In genomic region chrX:115522955-115523354, GRCh38 we compare ENCODE assay signal across 20 cellular contexts. TPM values are rescaled to one million over a fixed set of nuclear protein-coding genes. Genes with fewer than 3 reads are reported as not detected.
DNase-seq lines count a peak whose midpoint lies in the region; ATAC-seq, FAIRE-seq and TF ChIP-seq lines count a peak whose summit lies in the region.
"Had no signal": no experiment of that assay in that cellular context is flagged by ENCODE, and none has a peak within 500 bp of the region (broad histone marks: within the 10 kb centered on the region; RNA-seq: fewer than 3 reads in every experiment).

No MANE protein-coding gene starts in this region.

- POLR2A ChIA-PET in SK-N-SH (lab: Yijun Ruan, JAX) (no interaction called here), HEK293 (lab: Yijun Ruan, JAX) (interaction anchor here (0.7 kb wide), 1 partner anchor 38 kb away, joined by 3 read pairs; the partner anchor contains the start of gene PLS3)

- no peaks in the 10 kb centered on the region for H3K9me3 ChIP-seq in SK-N-SH
- no peaks in the 10 kb centered on the region for H3K9me3 ChIP-seq in HEK293 (ENCODE audit: control insufficient read depth, insufficient read depth, low read depth, low read length)
- H3K9me3 ChIP-seq in pancreas, result no peaks in the 10 kb centered on the region
- H3K9me3 ChIP-seq: BE2C, Caco-2, HAP-1 had no signal

- H3K27me3 ChIP-seq in SK-N-SH (ENCODE audit: insufficient read depth) (no peaks in the 10 kb centered on the region; the same call in 1 of the 2 replicates), pancreas (peaks cover 0 to 10% (median 1%) of the 10 kb centered on the region in 4 donors)
- H3K27me3 ChIP-seq: BE2C had no signal

- H3K9ac ChIP-seq in SK-N-SH, result no peak overlapping the region

- no peak for TF ChIP-seq EP300 in SK-N-SH (IDR thresholded peaks at IDR 0.05; ENCODE audit: borderline replicate concordance in 1 of 2, low read depth in 1 of 2, low read length in 1 of 2)

- ATAC-seq in SK-N-SH treated with all-trans-retinoic acid at 6 μM for 48 hours (no peak), pancreas (no peak)
- ATAC-seq: GM12878 had no signal

- TF ChIP-seq CTCF in SK-N-SH (IDR thresholded peaks at IDR 0.05) (no peak), HEK293 (tag by site-specific recombination; IDR thresholded peaks at IDR 0.05) (no peak), pancreas (IDR thresholded peaks at IDR 0.05) (no peak)

- no peak for DNase-seq in SK-N-SH
- no peak for DNase-seq in pancreas
- DNase-seq in NOMO-1 treated with DMSO at 0.1 percent for 48 hours (lab: John Stamatoyannopoulos, UW; ENCODE audit: unreplicated experiment), result no peak
- DNase-seq in NCI-H1092 (lab: John Stamatoyannopoulos, UW), result no peak
- DNase-seq: ACHN; AML-193; BE2C; C1 segment of cervical spinal cord; Caco-2; CD4-positive, alpha-beta memory T cell; DMS153; EL; GDM1; GOT3 had no signal

- H3K36me3 ChIP-seq in SK-N-SH (replicated peaks in 1 of 2; ENCODE audit: control insufficient read depth in 1 of 2, insufficient read depth in 2 of 2, low read length in 1 of 2) (no peaks in the 10 kb centered on the region), HEK293 (ENCODE audit: control insufficient read depth in 2 of 2, insufficient read depth in 1 of 2, low read length in 2 of 2) (no peaks in the 10 kb centered on the region), pancreas (no peaks in the 10 kb centered on the region)
- H3K36me3 ChIP-seq: BE2C, HAP-1 had no signal

- H3K27ac ChIP-seq in SK-N-SH (ENCODE audit: low read depth in 2 of 2, low read length in 1 of 2), result no peak overlapping the region
- H3K27ac ChIP-seq in HEK293 (ENCODE audit: extremely low read depth, low read depth, low read length), result no peak overlapping the region
- no peak overlapping the region for H3K27ac ChIP-seq in pancreas
- H3K27ac ChIP-seq: 22Rv1 had no signal

- no peaks in the 10 kb centered on the region for H3K9me2 ChIP-seq in SK-N-SH

- peak; percentile 87 for FAIRE-seq in pancreas (lab: Jason Lieb, UNC)
- FAIRE-seq: H54 had no signal

- no peak overlapping the region for H2AFZ ChIP-seq in SK-N-SH (ENCODE audit: low read depth)

- no peaks in the 10 kb centered on the region for H3K79me2 ChIP-seq in SK-N-SH (ENCODE audit: insufficient read depth)

- H3K4me1 ChIP-seq in SK-N-SH (ENCODE audit: control insufficient read depth in 1 of 2, insufficient read depth in 2 of 2, low read depth in 1 of 2, low read length in 1 of 2) (no peaks in the 10 kb centered on the region), HEK293 (ENCODE audit: control insufficient read depth, insufficient read depth, low read length) (no peaks in the 10 kb centered on the region), pancreas (no peaks in the 10 kb centered on the region)
- H3K4me1 ChIP-seq: BE2C, Caco-2 had no signal

- no peak for TF ChIP-seq RAD21 in SK-N-SH (IDR thresholded peaks at IDR 0.05; ENCODE audit: low read length)

- no peak overlapping the region for H3K4me3 ChIP-seq in SK-N-SH (ENCODE audit: low read depth in 2 of 2, low read length in 1 of 2)
- H3K4me3 ChIP-seq in HEK293 (ENCODE audit: low read depth, low read length), result no peak overlapping the region
- no peak overlapping the region for H3K4me3 ChIP-seq in pancreas
- H3K4me3 ChIP-seq: GM12878, HAP-1 had no signal

- H3F3A ChIP-seq in SK-N-SH (replicated peaks; ENCODE audit: insufficient read depth), result no peaks in the 10 kb centered on the region

- no peak overlapping the region for H3K4me2 ChIP-seq in SK-N-SH

- CTCF ChIA-PET in SK-N-SH (lab: Yijun Ruan, JAX), result no interaction called here
- CTCF ChIA-PET in HEK293 (lab: Yijun Ruan, JAX), result no interaction called here

- H4K20me1 ChIP-seq in SK-N-SH (ENCODE audit: insufficient read depth), result no peaks in the 10 kb centered on the region

- intact Hi-C loops in pancreas (cut with DNase I), result no loop called here

TF ChIP-seq in SK-N-SH treated with all-trans-retinoic acid at 6 μM for 48 hours, 23 proteins besides CTCF, POLR2A, EP300 and RAD21:
- TF ChIP-seq PPARA (CRISPR knock-in tag; IDR thresholded peaks at IDR 0.05; ENCODE audit: borderline replicate concordance) (no peak), ISL1 (CRISPR knock-in tag; IDR thresholded peaks at IDR 0.05) (peak; percentile 19; the same call in 1 of the 2 replicates), ZNF565 (CRISPR knock-in tag; conservative IDR thresholded peaks at IDR 0.05; ENCODE audit: low read depth) (no peak), OSR1 (CRISPR knock-in tag; IDR thresholded peaks at IDR 0.05) (no peak), ZFP3 (CRISPR knock-in tag; IDR thresholded peaks at IDR 0.05) (no peak), POU6F1 (CRISPR knock-in tag; IDR thresholded peaks at IDR 0.05; ENCODE audit: borderline replicate concordance, low read depth) (no peak)

TF ChIP-seq in SK-N-SH, 30 proteins besides CTCF, POLR2A, EP300 and RAD21:
- TF ChIP-seq, protein P1, sequence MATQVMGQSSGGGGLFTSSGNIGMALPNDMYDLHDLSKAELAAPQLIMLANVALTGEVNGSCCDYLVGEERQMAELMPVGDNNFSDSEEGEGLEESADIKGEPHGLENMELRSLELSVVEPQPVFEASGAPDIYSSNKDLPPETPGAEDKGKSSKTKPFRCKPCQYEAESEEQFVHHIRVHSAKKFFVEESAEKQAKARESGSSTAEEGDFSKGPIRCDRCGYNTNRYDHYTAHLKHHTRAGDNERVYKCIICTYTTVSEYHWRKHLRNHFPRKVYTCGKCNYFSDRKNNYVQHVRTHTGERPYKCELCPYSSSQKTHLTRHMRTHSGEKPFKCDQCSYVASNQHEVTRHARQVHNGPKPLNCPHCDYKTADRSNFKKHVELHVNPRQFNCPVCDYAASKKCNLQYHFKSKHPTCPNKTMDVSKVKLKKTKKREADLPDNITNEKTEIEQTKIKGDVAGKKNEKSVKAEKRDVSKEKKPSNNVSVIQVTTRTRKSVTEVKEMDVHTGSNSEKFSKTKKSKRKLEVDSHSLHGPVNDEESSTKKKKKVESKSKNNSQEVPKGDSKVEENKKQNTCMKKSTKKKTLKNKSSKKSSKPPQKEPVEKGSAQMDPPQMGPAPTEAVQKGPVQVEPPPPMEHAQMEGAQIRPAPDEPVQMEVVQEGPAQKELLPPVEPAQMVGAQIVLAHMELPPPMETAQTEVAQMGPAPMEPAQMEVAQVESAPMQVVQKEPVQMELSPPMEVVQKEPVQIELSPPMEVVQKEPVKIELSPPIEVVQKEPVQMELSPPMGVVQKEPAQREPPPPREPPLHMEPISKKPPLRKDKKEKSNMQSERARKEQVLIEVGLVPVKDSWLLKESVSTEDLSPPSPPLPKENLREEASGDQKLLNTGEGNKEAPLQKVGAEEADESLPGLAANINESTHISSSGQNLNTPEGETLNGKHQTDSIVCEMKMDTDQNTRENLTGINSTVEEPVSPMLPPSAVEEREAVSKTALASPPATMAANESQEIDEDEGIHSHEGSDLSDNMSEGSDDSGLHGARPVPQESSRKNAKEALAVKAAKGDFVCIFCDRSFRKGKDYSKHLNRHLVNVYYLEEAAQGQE (IDR thresholded peaks at IDR 0.05; ENCODE audit: low read depth, low read length), result no peak
- no peak for TF ChIP-seq TCF12 (IDR thresholded peaks at IDR 0.05)
- no peak for TF ChIP-seq TAF1 (IDR thresholded peaks at IDR 0.05; ENCODE audit: borderline replicate concordance, low read depth, low read length)
- no peak for TF ChIP-seq FOSL2 (IDR thresholded peaks at IDR 0.05; ENCODE audit: borderline replicate concordance, low read depth)
- TF ChIP-seq MXI1 (IDR thresholded peaks at IDR 0.05; ENCODE audit: low read depth, low read length), result no peak

TF ChIP-seq in HEK293, 187 proteins besides CTCF, POLR2A, EP300 and RAD21:
- TF ChIP-seq ZNF214 (tag by site-specific recombination; IDR thresholded peaks at IDR 0.05; ENCODE audit: borderline replicate concordance) (no peak), PRDM6 (tag by site-specific recombination; IDR thresholded peaks at IDR 0.05) (peak; percentile 65; the same call in 1 of the 2 replicates), ZNF157 (tag by site-specific recombination; IDR thresholded peaks at IDR 0.05) (no peak)

RNA-seq across cellular contexts. Expression of gene PLS3, which starts 38.0 kb away (rescaled TPM):
- polyA plus RNA-seq in SK-N-SH (2012; rRNA removed) (35.7 and 47.4 TPM in 2 replicates), pancreas (10 to 100 TPM; 11.4 to 25.7 TPM)
- 60.2 and 73.8 TPM in 2 replicates for polyA plus RNA-seq in SK-N-SH (2012; cell fraction: cytosol; rRNA removed)
- polyA plus RNA-seq in SK-N-SH (2012; cell fraction: nucleus; rRNA removed), result 19.0 and 37.8 TPM in 2 replicates
- 10 to 100 TPM; 18.4 to 42.0 (median 23.2) TPM for total RNA-seq in pancreas
